Comparison of ENCODE assay signal across 14 cellular contexts in the genomic region with DNA sequence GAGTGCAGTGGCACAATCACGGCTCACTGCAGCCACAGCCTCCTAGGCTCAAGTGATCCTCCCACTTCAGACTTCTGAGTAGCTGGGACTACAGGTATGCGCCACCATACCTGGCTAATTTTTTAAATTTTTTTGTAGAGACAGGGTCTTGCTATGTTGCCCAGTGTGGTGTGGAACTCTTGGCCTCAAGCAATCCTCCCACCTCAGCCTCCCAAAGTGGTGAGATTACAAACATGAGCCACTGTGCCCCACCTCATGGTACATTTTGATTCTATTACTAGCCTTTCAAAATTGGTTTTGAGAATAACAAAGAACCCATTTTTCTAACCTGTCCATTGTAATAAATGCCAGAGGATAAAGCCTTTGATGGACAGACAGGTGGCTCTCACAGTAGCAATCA. TPM values are rescaled to one million over a fixed set of nuclear protein-coding genes. Genes with fewer than 3 reads are reported as not detected.
DNase-seq lines count a peak whose midpoint lies in the region; ATAC-seq, FAIRE-seq and TF ChIP-seq lines count a peak whose summit lies in the region.
"Had no signal": no experiment of that assay in that cellular context is flagged by ENCODE, and none has a peak within 500 bp of the region (broad histone marks: within the 10 kb centered on the region; RNA-seq: fewer than 3 reads in every experiment).

No MANE protein-coding gene starts in this region.

- H3K79me2 ChIP-seq in OCI-LY1 (ENCODE audit: insufficient read depth, low read length) (peaks cover 17% of the 10 kb centered on the region), endothelial cell of umbilical vein (ENCODE audit: control insufficient read depth, insufficient read depth, low read length) (peaks cover 21% of the 10 kb centered on the region)

- peak overlapping the region; percentile 97 for H3K9ac ChIP-seq in OCI-LY1 (ENCODE audit: low read length)
- H3K9ac ChIP-seq in endothelial cell of umbilical vein (replicated peaks; ENCODE audit: extremely low read depth, insufficient read depth, low read length) = no peak overlapping the region
- H3K9ac ChIP-seq in rectal smooth muscle tissue (ENCODE audit: low read length) = no peak overlapping the region

- no peak for DNase-seq in T-helper 2 cell treated with Interferon-gamma antibody and Interleukin-4, amounts not matched to agents 5 μg/mL and 100 μg/mL, for 36 hours (ENCODE audit: low spot score)
- no peak for DNase-seq in T-helper 2 cell
- no peak for DNase-seq in endothelial cell of umbilical vein (ENCODE audit: low read depth, low spot score)
- DNase-seq in SW 1271 (lab: John Stamatoyannopoulos, UW) = no peak
- no peak for DNase-seq in central memory CD4-positive, alpha-beta T cell
- DNase-seq: amniotic stem cell, MV-4-11, NCI-H82 had no signal

- H3F3A ChIP-seq in OCI-LY1 (ENCODE audit: insufficient read depth, low read length) = no peaks in the 10 kb centered on the region

- H3K4me3 ChIP-seq in OCI-LY1 (ENCODE audit: low read depth, low read length, poor library complexity, severe bottlenecking) = peak overlapping the region; percentile 97
- H3K4me3 ChIP-seq in endothelial cell of umbilical vein (replicated peaks in 1 of 3; ENCODE audit: insufficient read depth in 1 of 3, low read depth in 1 of 3, low read length in 3 of 3) = no peak overlapping the region
- H3K4me3 ChIP-seq in rectal smooth muscle tissue (ENCODE audit: low read length) = peak overlapping the region; percentile 93

- H3K36me3 ChIP-seq in OCI-LY1 (ENCODE audit: insufficient read depth, low read length) (peaks cover 21% of the 10 kb centered on the region; the same call in 1 of the 2 replicates), endothelial cell of umbilical vein (ENCODE audit: control insufficient read depth in 2 of 2, extremely low read depth in 1 of 2, insufficient read depth in 2 of 2, low read length in 2 of 2) (peaks cover 0 to 4% of the 10 kb centered on the region in 2 experiments), rectal smooth muscle tissue (ENCODE audit: control insufficient read depth, insufficient read depth, low read length) (no peaks in the 10 kb centered on the region)

- H4K20me1 ChIP-seq in OCI-LY1 (ENCODE audit: insufficient read depth, low read length) (no peaks in the 10 kb centered on the region), endothelial cell of umbilical vein (replicated peaks; ENCODE audit: control insufficient read depth, extremely low read depth, insufficient read depth, low read length) (no peaks in the 10 kb centered on the region)

- no peaks in the 10 kb centered on the region for H3K9me3 Mint-ChIP-seq in T-helper 2 cell treated with Interferon-gamma antibody and Interleukin-4, amounts not matched to agents 5 μg/mL and 100 μg/mL, for 36 hours

- H3K4me1 Mint-ChIP-seq in T-helper 2 cell treated with Interferon-gamma antibody and Interleukin-4, amounts not matched to agents 5 μg/mL and 100 μg/mL, for 36 hours (ENCODE audit: low read depth) = peaks cover 26% of the 10 kb centered on the region

- H3K4me1 ChIP-seq in OCI-LY1 (ENCODE audit: insufficient read depth, low read length, severe bottlenecking) (peaks cover 28% of the 10 kb centered on the region), endothelial cell of umbilical vein (ENCODE audit: control insufficient read depth, extremely low read depth, insufficient read depth, low read length) (peaks cover 14% of the 10 kb centered on the region), rectal smooth muscle tissue (ENCODE audit: control insufficient read depth, insufficient read depth, low read length) (peaks cover 9% of the 10 kb centered on the region)

- no peaks in the 10 kb centered on the region for H3K27me3 Mint-ChIP-seq in T-helper 2 cell treated with Interferon-gamma antibody and Interleukin-4, amounts not matched to agents 5 μg/mL and 100 μg/mL, for 36 hours (ENCODE audit: low read depth)

- CTCF ChIA-PET in endothelial cell of umbilical vein (lab: Charles Lee) = interaction anchor here (0.8 to 1.1 kb wide), 2 partner anchors 11 to 16 kb away, joined by 3 read pairs; no protein-coding TSS in a partner anchor

- POLR2A ChIA-PET in endothelial cell of umbilical vein (lab: Charles Lee) = no interaction called here

- H2AFZ ChIP-seq in OCI-LY1 (ENCODE audit: low read length) = no peak overlapping the region
- no peak overlapping the region for H2AFZ ChIP-seq in endothelial cell of umbilical vein (ENCODE audit: low read depth, low read length)

- dilution Hi-C loops in endothelial cell of umbilical vein (cut with MboI; ENCODE audit: extremely low pct_ligation_motif_present, low sequenced_read_pairs) = no loop called here

- no peaks in the 10 kb centered on the region for H3K9me1 ChIP-seq in endothelial cell of umbilical vein (replicated peaks; ENCODE audit: control insufficient read depth, extremely low read depth, insufficient read depth, low read length)

- H3K9me3 ChIP-seq in OCI-LY1 (ENCODE audit: low read length) (no peaks in the 10 kb centered on the region), endothelial cell of umbilical vein (replicated peaks; ENCODE audit: control insufficient read depth, insufficient read depth, low read length) (no peaks in the 10 kb centered on the region)

- ATAC-seq in HG02642 (IDR thresholded peaks at IDR 0.05; ENCODE audit: poor library complexity, unreplicated experiment) = no peak
- ATAC-seq: esophagus mucosa had no signal

- no peaks in the 10 kb centered on the region for H3K9me2 ChIP-seq in OCI-LY1 (ENCODE audit: low read depth, low read length)

- no peak overlapping the region for H3K27ac ChIP-seq in OCI-LY1 (ENCODE audit: low read depth, low read length, poor library complexity, severe bottlenecking)
- H3K27ac ChIP-seq in endothelial cell of umbilical vein (ENCODE audit: insufficient read depth, low read depth, low read length) = no peak overlapping the region
- H3K27ac ChIP-seq in rectal smooth muscle tissue (ENCODE audit: low read depth, low read length) = peak overlapping the region; percentile 88

- H3K36me3 Mint-ChIP-seq in T-helper 2 cell treated with Interferon-gamma antibody and Interleukin-4, amounts not matched to agents 5 μg/mL and 100 μg/mL, for 36 hours (ENCODE audit: low read depth) = peaks cover 18% of the 10 kb centered on the region

- BruUV-seq in endothelial cell of umbilical vein (replicated peaks; lab: Mats Ljungman, UMichigan) = no TSS peak

- TF ChIP-seq CTCF in OCI-LY1 (IDR thresholded peaks at IDR 0.05; ENCODE audit: low read length) (no peak), endothelial cell of umbilical vein (IDR thresholded peaks at IDR 0.05; ENCODE audit: extremely low read depth in 1 of 2, insufficient read depth in 1 of 2, low read depth in 1 of 2, low read length in 2 of 2) (no peak)

- H3K4me2 ChIP-seq in OCI-LY1 (ENCODE audit: low read length) (peak overlapping the region; percentile 88), endothelial cell of umbilical vein (ENCODE audit: insufficient read depth, low read length) (peak overlapping the region; percentile 92)

- no peak for FAIRE-seq in endothelial cell of umbilical vein (lab: Jason Lieb, UNC)
- FAIRE-seq: TTC549 had no signal

- H3K27ac Mint-ChIP-seq in T-helper 2 cell treated with Interferon-gamma antibody and Interleukin-4, amounts not matched to agents 5 μg/mL and 100 μg/mL, for 36 hours = no peak overlapping the region

- H3K27me3 ChIP-seq in OCI-LY1 (ENCODE audit: insufficient read depth, low read length) = no peaks in the 10 kb centered on the region
- H3K27me3 ChIP-seq in endothelial cell of umbilical vein (ENCODE audit: control insufficient read depth in 2 of 2, insufficient read depth in 2 of 2, low read length in 2 of 2) = no peaks in the 10 kb centered on the region
- no peaks in the 10 kb centered on the region for H3K27me3 ChIP-seq in rectal smooth muscle tissue (ENCODE audit: control insufficient read depth, insufficient read depth, low read length)

- intact Hi-C loops in endothelial cell of umbilical vein (cut with micrococcal nuclease) = no loop called here

- H3K4me3 Mint-ChIP-seq in T-helper 2 cell treated with Interferon-gamma antibody and Interleukin-4, amounts not matched to agents 5 μg/mL and 100 μg/mL, for 36 hours = peak overlapping the region; percentile 99

- TF ChIP-seq POLR2A in endothelial cell of umbilical vein (IDR thresholded peaks at IDR 0.05; ENCODE audit: low read depth, low read length) = no peak

TF ChIP-seq in endothelial cell of umbilical vein, 7 proteins besides CTCF, POLR2A, EP300 and RAD21 (continues in another document):
- no peak for TF ChIP-seq JUN (IDR thresholded peaks at IDR 0.05; ENCODE audit: borderline replicate concordance, insufficient read depth, insufficient read length, low read depth)
- no peak for TF ChIP-seq EZH2 (IDR thresholded peaks at IDR 0.05; ENCODE audit: borderline replicate concordance, low read depth, low read length, severe bottlenecking)

RNA-seq across cellular contexts. Expression of a gene that starts 1.4 kb away (rescaled TPM):
- total RNA-seq in endothelial cell of umbilical vein = 31.7 and 36.3 TPM in 2 replicates
- 3.6 and 5.9 TPM in 2 replicates for polyA plus RNA-seq in endothelial cell of umbilical vein
- 9.5 and 9.7 TPM in 2 replicates for polyA plus RNA-seq in endothelial cell of umbilical vein (2011; cell fraction: cytosol; rRNA removed)
- polyA plus RNA-seq in endothelial cell of umbilical vein (2011; cell fraction: nucleus; rRNA removed) = 11.4 and 17.2 TPM in 2 replicates
- 25.8 and 33.2 TPM in 2 replicates for polyA plus RNA-seq in endothelial cell of umbilical vein (2012)
- 9.7 and 11.8 TPM in 2 replicates for polyA minus RNA-seq in endothelial cell of umbilical vein
- 14.5 TPM for polyA minus RNA-seq in endothelial cell of umbilical vein (2011; cell fraction: cytosol; rRNA and poly(A)+ RNA removed)
- polyA minus RNA-seq in endothelial cell of umbilical vein (2011; cell fraction: nucleus; rRNA and poly(A)+ RNA removed) = 8.5 and 8.9 TPM in 2 replicates

RNA-seq across cellular contexts. Expression of a gene that starts 20.3 kb away (rescaled TPM):
- 25.9 and 26.2 TPM in 2 replicates for total RNA-seq in endothelial cell of umbilical vein
- polyA plus RNA-seq in endothelial cell of umbilical vein = 12.5 and 13.9 TPM in 2 replicates
- polyA plus RNA-seq in endothelial cell of umbilical vein (2011; cell fraction: cytosol; rRNA removed) = 11.4 and 13.1 TPM in 2 replicates
- polyA plus RNA-seq in endothelial cell of umbilical vein (2011; cell fraction: nucleus; rRNA removed) = 39.0 and 48.9 TPM in 2 replicates
- polyA plus RNA-seq in endothelial cell of umbilical vein (2012) = 7.8 and 13.2 TPM in 2 replicates
- polyA minus RNA-seq in endothelial cell of umbilical vein = 10.7 and 15.5 TPM in 2 replicates
- polyA minus RNA-seq in endothelial cell of umbilical vein (2011; cell fraction: cytosol; rRNA and poly(A)+ RNA removed) = 8.0 TPM
- polyA minus RNA-seq in endothelial cell of umbilical vein (2011; cell fraction: nucleus; rRNA and poly(A)+ RNA removed) = 8.4 and 14.4 TPM in 2 replicates

RNA-seq across cellular contexts. Expression of a gene that starts 31.9 kb away (rescaled TPM):
- total RNA-seq in endothelial cell of umbilical vein = 0.46 TPM in 1 of 2 replicates, not detected in the other
- polyA plus RNA-seq in endothelial cell of umbilical vein = 0.08 and 0.19 TPM in 2 replicates
- 0.11 and 0.19 TPM in 2 replicates for polyA plus RNA-seq in endothelial cell of umbilical vein (2011; cell fraction: cytosol; rRNA removed)
- polyA plus RNA-seq in endothelial cell of umbilical vein (2011; cell fraction: nucleus; rRNA removed) = 0.15 and 0.32 TPM in 2 replicates
- polyA plus RNA-seq in endothelial cell of umbilical vein (2012) = 0.40 and 0.78 TPM in 2 replicates
- 0.17 TPM in 1 of 2 replicates, not detected in the other for polyA minus RNA-seq in endothelial cell of umbilical vein
- not detected for polyA minus RNA-seq in endothelial cell of umbilical vein (2011; cell fraction: cytosol; rRNA and poly(A)+ RNA removed)
- 0.67 TPM in 1 of 2 replicates, not detected in the other for polyA minus RNA-seq in endothelial cell of umbilical vein (2011; cell fraction: nucleus; rRNA and poly(A)+ RNA removed)
- total RNA-seq: esophagus mucosa, liver had no signal

Comparison
In these comparisons a context has a peak if more than half of its experiments do, and no peak if none do; other contexts are left out.
1. H3K4me3 ChIP-seq: peak in OCI-LY1 (single experiment) and rectal smooth muscle tissue (single experiment); none in endothelial cell of umbilical vein (0 of 3).